1 cellular context compared by ENCODE assay signal in the genomic region with DNA sequence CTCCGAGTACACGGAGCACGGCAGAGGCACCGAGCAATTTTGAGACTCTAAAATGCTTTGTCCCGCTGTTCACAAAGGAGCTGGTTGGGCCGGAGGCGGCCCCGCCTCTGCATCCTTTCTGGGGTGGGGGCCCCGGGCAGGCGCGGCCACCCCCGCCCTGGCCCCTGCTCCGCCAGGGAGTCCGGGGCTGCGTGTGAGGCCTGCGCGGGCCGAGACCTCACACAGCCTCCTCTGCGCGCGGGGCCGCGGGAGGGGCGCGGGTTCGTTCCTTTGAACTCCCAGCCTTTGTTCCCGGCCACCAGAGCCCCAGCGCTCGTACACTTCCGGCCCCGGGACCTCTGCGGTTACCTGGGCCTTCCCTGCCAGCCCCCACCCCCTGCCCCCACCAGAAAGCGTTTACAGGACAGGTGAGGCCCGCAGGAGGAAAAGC.
TF ChIP-seq lines count a peak whose summit lies in the region.

No MANE protein-coding gene starts in this region.

TF ChIP-seq in HepG2, 621 proteins besides CTCF, POLR2A, EP300 and RAD21 (continued from another document and continues in another):
- TF ChIP-seq, protein P1, sequence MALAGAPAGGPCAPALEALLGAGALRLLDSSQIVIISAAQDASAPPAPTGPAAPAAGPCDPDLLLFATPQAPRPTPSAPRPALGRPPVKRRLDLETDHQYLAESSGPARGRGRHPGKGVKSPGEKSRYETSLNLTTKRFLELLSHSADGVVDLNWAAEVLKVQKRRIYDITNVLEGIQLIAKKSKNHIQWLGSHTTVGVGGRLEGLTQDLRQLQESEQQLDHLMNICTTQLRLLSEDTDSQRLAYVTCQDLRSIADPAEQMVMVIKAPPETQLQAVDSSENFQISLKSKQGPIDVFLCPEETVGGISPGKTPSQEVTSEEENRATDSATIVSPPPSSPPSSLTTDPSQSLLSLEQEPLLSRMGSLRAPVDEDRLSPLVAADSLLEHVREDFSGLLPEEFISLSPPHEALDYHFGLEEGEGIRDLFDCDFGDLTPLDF (CRISPR knock-in tag; IDR thresholded peaks at IDR 0.05), result no peak
- TF ChIP-seq ZNF839 (CRISPR knock-in tag; IDR thresholded peaks at IDR 0.05; ENCODE audit: borderline replicate concordance) (no peak), KLF15 (CRISPR knock-in tag; IDR thresholded peaks at IDR 0.05; ENCODE audit: borderline replicate concordance) (no peak), REL (CRISPR knock-in tag; conservative IDR thresholded peaks at IDR 0.05) (no peak), SOX13 (IDR thresholded peaks at IDR 0.05) (no peak), SOX13 (CRISPR knock-in tag; conservative IDR thresholded peaks at IDR 0.05 in 1 of 2, IDR thresholded peaks at IDR 0.05 in 1 of 2) (peak in 1 of 2 experiments; percentile 90; a peak in 2 of 4 replicates), PRMT3 (CRISPR knock-in tag; IDR thresholded peaks at IDR 0.05; ENCODE audit: borderline replicate concordance, low read depth) (no peak), TSC22D2 (CRISPR knock-in tag; IDR thresholded peaks at IDR 0.05; ENCODE audit: borderline replicate concordance) (no peak), ZNF557 (CRISPR knock-in tag; IDR thresholded peaks at IDR 0.05) (no peak), RBM39 (IDR thresholded peaks at IDR 0.05; ENCODE audit: low read depth, low read length, poor library complexity, severe bottlenecking) (no peak), ZBTB7B (CRISPR knock-in tag; IDR thresholded peaks at IDR 0.05) (peak; percentile 83), ZNF234 (CRISPR knock-in tag; conservative IDR thresholded peaks at IDR 0.05) (no peak), PAWR (CRISPR knock-in tag; IDR thresholded peaks at IDR 0.05; ENCODE audit: borderline replicate concordance) (no peak), ZFP36L1 (CRISPR knock-in tag; IDR thresholded peaks at IDR 0.05) (no peak), PHB2 (IDR thresholded peaks at IDR 0.05; ENCODE audit: partially characterized antibody) (no peak), TBX3 (IDR thresholded peaks at IDR 0.05; ENCODE audit: borderline replicate concordance) (no peak), CENPX (CRISPR knock-in tag; IDR thresholded peaks at IDR 0.05) (no peak), ZNF264 (CRISPR knock-in tag; IDR thresholded peaks at IDR 0.05) (no peak), TRIM24 (CRISPR knock-in tag; IDR thresholded peaks at IDR 0.05) (no peak), ZBTB21 (CRISPR knock-in tag; IDR thresholded peaks at IDR 0.05) (no peak), FIP1L1 (IDR thresholded peaks at IDR 0.05; ENCODE audit: borderline replicate concordance, insufficient read depth, low read depth, low read length) (no peak), ZNF775 (CRISPR knock-in tag; IDR thresholded peaks at IDR 0.05; ENCODE audit: borderline replicate concordance) (no peak), FOXP1 (IDR thresholded peaks at IDR 0.05) (no peak), FOXP1 (CRISPR knock-in tag; IDR thresholded peaks at IDR 0.05) (peak; percentile 55; the same call in 1 of the 2 replicates), JUND (CRISPR knock-in tag; IDR thresholded peaks at IDR 0.05) (no peak), GZF1 (CRISPR knock-in tag; IDR thresholded peaks at IDR 0.05) (no peak)
- TF ChIP-seq, protein P2, sequence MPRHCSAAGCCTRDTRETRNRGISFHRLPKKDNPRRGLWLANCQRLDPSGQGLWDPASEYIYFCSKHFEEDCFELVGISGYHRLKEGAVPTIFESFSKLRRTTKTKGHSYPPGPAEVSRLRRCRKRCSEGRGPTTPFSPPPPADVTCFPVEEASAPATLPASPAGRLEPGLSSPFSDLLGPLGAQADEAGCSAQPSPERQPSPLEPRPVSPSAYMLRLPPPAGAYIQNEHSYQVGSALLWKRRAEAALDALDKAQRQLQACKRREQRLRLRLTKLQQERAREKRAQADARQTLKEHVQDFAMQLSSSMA (CRISPR knock-in tag; IDR thresholded peaks at IDR 0.05), result no peak
- TF ChIP-seq, protein P3, sequence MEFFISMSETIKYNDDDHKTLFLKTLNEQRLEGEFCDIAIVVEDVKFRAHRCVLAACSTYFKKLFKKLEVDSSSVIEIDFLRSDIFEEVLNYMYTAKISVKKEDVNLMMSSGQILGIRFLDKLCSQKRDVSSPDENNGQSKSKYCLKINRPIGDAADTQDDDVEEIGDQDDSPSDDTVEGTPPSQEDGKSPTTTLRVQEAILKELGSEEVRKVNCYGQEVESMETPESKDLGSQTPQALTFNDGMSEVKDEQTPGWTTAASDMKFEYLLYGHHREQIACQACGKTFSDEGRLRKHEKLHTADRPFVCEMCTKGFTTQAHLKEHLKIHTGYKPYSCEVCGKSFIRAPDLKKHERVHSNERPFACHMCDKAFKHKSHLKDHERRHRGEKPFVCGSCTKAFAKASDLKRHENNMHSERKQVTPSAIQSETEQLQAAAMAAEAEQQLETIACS (CRISPR knock-in tag; IDR thresholded peaks at IDR 0.05), result no peak
- TF ChIP-seq, protein P4, sequence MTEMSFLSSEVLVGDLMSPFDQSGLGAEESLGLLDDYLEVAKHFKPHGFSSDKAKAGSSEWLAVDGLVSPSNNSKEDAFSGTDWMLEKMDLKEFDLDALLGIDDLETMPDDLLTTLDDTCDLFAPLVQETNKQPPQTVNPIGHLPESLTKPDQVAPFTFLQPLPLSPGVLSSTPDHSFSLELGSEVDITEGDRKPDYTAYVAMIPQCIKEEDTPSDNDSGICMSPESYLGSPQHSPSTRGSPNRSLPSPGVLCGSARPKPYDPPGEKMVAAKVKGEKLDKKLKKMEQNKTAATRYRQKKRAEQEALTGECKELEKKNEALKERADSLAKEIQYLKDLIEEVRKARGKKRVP (CRISPR knock-in tag; IDR thresholded peaks at IDR 0.05), result no peak
- TF ChIP-seq, protein P5, sequence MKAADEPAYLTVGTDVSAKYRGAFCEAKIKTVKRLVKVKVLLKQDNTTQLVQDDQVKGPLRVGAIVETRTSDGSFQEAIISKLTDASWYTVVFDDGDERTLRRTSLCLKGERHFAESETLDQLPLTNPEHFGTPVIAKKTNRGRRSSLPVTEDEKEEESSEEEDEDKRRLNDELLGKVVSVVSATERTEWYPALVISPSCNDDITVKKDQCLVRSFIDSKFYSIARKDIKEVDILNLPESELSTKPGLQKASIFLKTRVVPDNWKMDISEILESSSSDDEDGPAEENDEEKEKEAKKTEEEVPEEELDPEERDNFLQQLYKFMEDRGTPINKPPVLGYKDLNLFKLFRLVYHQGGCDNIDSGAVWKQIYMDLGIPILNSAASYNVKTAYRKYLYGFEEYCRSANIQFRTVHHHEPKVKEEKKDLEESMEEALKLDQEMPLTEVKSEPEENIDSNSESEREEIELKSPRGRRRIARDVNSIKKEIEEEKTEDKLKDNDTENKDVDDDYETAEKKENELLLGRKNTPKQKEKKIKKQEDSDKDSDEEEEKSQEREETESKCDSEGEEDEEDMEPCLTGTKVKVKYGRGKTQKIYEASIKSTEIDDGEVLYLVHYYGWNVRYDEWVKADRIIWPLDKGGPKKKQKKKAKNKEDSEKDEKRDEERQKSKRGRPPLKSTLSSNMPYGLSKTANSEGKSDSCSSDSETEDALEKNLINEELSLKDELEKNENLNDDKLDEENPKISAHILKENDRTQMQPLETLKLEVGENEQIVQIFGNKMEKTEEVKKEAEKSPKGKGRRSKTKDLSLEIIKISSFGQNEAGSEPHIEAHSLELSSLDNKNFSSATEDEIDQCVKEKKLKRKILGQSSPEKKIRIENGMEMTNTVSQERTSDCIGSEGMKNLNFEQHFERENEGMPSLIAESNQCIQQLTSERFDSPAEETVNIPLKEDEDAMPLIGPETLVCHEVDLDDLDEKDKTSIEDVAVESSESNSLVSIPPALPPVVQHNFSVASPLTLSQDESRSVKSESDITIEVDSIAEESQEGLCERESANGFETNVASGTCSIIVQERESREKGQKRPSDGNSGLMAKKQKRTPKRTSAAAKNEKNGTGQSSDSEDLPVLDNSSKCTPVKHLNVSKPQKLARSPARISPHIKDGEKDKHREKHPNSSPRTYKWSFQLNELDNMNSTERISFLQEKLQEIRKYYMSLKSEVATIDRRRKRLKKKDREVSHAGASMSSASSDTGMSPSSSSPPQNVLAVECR (CRISPR knock-in tag; IDR thresholded peaks at IDR 0.05; ENCODE audit: borderline replicate concordance), result no peak; the same call in 1 of the 2 replicates
- TF ChIP-seq, protein P6, sequence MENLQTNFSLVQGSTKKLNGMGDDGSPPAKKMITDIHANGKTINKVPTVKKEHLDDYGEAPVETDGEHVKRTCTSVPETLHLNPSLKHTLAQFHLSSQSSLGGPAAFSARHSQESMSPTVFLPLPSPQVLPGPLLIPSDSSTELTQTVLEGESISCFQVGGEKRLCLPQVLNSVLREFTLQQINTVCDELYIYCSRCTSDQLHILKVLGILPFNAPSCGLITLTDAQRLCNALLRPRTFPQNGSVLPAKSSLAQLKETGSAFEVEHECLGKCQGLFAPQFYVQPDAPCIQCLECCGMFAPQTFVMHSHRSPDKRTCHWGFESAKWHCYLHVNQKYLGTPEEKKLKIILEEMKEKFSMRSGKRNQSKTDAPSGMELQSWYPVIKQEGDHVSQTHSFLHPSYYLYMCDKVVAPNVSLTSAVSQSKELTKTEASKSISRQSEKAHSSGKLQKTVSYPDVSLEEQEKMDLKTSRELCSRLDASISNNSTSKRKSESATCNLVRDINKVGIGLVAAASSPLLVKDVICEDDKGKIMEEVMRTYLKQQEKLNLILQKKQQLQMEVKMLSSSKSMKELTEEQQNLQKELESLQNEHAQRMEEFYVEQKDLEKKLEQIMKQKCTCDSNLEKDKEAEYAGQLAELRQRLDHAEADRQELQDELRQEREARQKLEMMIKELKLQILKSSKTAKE (CRISPR knock-in tag; IDR thresholded peaks at IDR 0.05; ENCODE audit: borderline replicate concordance), result peak; percentile 27; the same call in 1 of the 2 replicates
- TF ChIP-seq, protein P7, sequence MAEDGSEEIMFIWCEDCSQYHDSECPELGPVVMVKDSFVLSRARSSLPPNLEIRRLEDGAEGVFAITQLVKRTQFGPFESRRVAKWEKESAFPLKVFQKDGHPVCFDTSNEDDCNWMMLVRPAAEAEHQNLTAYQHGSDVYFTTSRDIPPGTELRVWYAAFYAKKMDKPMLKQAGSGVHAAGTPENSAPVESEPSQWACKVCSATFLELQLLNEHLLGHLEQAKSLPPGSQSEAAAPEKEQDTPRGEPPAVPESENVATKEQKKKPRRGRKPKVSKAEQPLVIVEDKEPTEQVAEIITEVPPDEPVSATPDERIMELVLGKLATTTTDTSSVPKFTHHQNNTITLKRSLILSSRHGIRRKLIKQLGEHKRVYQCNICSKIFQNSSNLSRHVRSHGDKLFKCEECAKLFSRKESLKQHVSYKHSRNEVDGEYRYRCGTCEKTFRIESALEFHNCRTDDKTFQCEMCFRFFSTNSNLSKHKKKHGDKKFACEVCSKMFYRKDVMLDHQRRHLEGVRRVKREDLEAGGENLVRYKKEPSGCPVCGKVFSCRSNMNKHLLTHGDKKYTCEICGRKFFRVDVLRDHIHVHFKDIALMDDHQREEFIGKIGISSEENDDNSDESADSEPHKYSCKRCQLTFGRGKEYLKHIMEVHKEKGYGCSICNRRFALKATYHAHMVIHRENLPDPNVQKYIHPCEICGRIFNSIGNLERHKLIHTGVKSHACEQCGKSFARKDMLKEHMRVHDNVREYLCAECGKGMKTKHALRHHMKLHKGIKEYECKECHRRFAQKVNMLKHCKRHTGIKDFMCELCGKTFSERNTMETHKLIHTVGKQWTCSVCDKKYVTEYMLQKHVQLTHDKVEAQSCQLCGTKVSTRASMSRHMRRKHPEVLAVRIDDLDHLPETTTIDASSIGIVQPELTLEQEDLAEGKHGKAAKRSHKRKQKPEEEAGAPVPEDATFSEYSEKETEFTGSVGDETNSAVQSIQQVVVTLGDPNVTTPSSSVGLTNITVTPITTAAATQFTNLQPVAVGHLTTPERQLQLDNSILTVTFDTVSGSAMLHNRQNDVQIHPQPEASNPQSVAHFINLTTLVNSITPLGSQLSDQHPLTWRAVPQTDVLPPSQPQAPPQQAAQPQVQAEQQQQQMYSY (CRISPR knock-in tag; IDR thresholded peaks at IDR 0.05), result no peak
- TF ChIP-seq, protein P8, sequence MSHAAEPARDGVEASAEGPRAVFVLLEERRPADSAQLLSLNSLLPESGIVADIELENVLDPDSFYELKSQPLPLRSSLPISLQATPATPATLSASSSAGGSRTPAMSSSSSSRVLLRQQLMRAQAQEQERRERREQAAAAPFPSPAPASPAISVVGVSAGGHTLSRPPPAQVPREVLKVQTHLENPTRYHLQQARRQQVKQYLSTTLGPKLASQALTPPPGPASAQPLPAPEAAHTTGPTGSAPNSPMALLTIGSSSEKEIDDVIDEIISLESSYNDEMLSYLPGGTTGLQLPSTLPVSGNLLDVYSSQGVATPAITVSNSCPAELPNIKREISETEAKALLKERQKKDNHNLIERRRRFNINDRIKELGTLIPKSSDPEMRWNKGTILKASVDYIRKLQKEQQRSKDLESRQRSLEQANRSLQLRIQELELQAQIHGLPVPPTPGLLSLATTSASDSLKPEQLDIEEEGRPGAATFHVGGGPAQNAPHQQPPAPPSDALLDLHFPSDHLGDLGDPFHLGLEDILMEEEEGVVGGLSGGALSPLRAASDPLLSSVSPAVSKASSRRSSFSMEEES (CRISPR knock-in tag; IDR thresholded peaks at IDR 0.05), result no peak
- TF ChIP-seq, protein P9, sequence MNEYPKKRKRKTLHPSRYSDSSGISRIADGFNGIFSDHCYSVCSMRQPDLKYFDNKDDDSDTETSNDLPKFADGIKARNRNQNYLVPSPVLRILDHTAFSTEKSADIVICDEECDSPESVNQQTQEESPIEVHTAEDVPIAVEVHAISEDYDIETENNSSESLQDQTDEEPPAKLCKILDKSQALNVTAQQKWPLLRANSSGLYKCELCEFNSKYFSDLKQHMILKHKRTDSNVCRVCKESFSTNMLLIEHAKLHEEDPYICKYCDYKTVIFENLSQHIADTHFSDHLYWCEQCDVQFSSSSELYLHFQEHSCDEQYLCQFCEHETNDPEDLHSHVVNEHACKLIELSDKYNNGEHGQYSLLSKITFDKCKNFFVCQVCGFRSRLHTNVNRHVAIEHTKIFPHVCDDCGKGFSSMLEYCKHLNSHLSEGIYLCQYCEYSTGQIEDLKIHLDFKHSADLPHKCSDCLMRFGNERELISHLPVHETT (CRISPR knock-in tag; conservative IDR thresholded peaks at IDR 0.05), result peak; percentile 55; the same call in 1 of the 2 replicates
- TF ChIP-seq, protein P10, sequence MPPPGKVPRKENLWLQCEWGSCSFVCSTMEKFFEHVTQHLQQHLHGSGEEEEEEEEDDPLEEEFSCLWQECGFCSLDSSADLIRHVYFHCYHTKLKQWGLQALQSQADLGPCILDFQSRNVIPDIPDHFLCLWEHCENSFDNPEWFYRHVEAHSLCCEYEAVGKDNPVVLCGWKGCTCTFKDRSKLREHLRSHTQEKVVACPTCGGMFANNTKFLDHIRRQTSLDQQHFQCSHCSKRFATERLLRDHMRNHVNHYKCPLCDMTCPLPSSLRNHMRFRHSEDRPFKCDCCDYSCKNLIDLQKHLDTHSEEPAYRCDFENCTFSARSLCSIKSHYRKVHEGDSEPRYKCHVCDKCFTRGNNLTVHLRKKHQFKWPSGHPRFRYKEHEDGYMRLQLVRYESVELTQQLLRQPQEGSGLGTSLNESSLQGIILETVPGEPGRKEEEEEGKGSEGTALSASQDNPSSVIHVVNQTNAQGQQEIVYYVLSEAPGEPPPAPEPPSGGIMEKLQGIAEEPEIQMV (CRISPR knock-in tag; IDR thresholded peaks at IDR 0.05; ENCODE audit: low read depth), result no peak
